Comparison of ENCODE assay signal across 19 cellular contexts in genomic region chr17:39641883-39642282, GRCh38. TPM values are rescaled to one million over a fixed set of nuclear protein-coding genes. Genes with fewer than 3 reads are reported as not detected.
A peak's percentile ranks its signal among the peaks of the same experiment; 100 is the strongest.
DNase-seq lines count a peak whose midpoint lies in the region; ATAC-seq and TF ChIP-seq lines count a peak whose summit lies in the region.
"Had no signal": no experiment of that assay in that cellular context is flagged by ENCODE, and none has a peak within 500 bp of the region (broad histone marks: within the 10 kb centered on the region; RNA-seq: fewer than 3 reads in every experiment).

No MANE protein-coding gene starts in this region.

- peak overlapping the region; percentile 25; the same call in 1 of the 2 replicates for H3K27ac Mint-ChIP-seq in WTC11
- H3K27ac Mint-ChIP-seq in naive thymus-derived CD8-positive, alpha-beta T cell: peak overlapping the region in 8 of 10 donors; percentile 13 to 89 (median 62)
- H3K27ac Mint-ChIP-seq: CD8-positive, alpha-beta T cell had no signal

- no peak overlapping the region for H3K4me3 Mint-ChIP-seq in WTC11
- peak overlapping the region in 3 of 10 donors; percentile 35 to 56 (median 48) for H3K4me3 Mint-ChIP-seq in naive thymus-derived CD8-positive, alpha-beta T cell

- WGBS in sigmoid colon, 2 donors: 80 to 81% methylated on average over 7 of the region's 7 CpGs
- 58 to 74% methylated on average over 7 of the region's 7 CpGs for WGBS in upper lobe of left lung, 2 donors

- no peaks in the 10 kb centered on the region for H3K9me3 Mint-ChIP-seq in WTC11
- H3K9me3 Mint-ChIP-seq in naive thymus-derived CD8-positive, alpha-beta T cell: no peaks in the 10 kb centered on the region
- H3K9me3 Mint-ChIP-seq: CD8-positive, alpha-beta T cell had no signal

- no peaks in the 10 kb centered on the region for H3K27me3 ChIP-seq in BLaER1
- no peaks in the 10 kb centered on the region for H3K27me3 ChIP-seq in MG63
- no peaks in the 10 kb centered on the region for H3K27me3 ChIP-seq in sigmoid colon
- no peaks in the 10 kb centered on the region for H3K27me3 ChIP-seq in upper lobe of left lung

- TF ChIP-seq POLR2A in sigmoid colon (IDR thresholded peaks at IDR 0.05) (no peak), upper lobe of left lung (IDR thresholded peaks at IDR 0.05) (no peak)

- H3K4me1 ChIP-seq in BLaER1 (peaks cover 65% of the 10 kb centered on the region), sigmoid colon (peaks cover 0 to 54% (median 36%) of the 10 kb centered on the region in 4 donors), upper lobe of left lung (peaks cover 57 to 76% (median 63%) of the 10 kb centered on the region in 4 donors)

- intact Hi-C loops in sigmoid colon (cut with DNase I): no loop called here

- H3K9me3 ChIP-seq in BLaER1 (no peaks in the 10 kb centered on the region), MG63 (no peaks in the 10 kb centered on the region), sigmoid colon (no peaks in the 10 kb centered on the region), upper lobe of left lung (no peaks in the 10 kb centered on the region)

- no peak overlapping the region for H3K4me3 ChIP-seq in BLaER1
- H3K4me3 ChIP-seq in MG63: no peak overlapping the region
- H3K4me3 ChIP-seq in sigmoid colon: no peak overlapping the region
- no peak overlapping the region for H3K4me3 ChIP-seq in upper lobe of left lung

- TF ChIP-seq EP300 in sigmoid colon (IDR thresholded peaks at IDR 0.05) (no peak), upper lobe of left lung (IDR thresholded peaks at IDR 0.05) (no peak)

- TF ChIP-seq CTCF in WTC11 (IDR thresholded peaks at IDR 0.05) (no peak), sigmoid colon (IDR thresholded peaks at IDR 0.05) (no peak), upper lobe of left lung (IDR thresholded peaks at IDR 0.05) (no peak)

- POLR2A ChIA-PET in WTC11 (lab: Charles Lee) (no interaction called here), HEK293T (lab: Yijun Ruan, JAX) (no interaction called here)
- POLR2A ChIA-PET in naive thymus-derived CD8-positive, alpha-beta T cell (lab: Charles Lee): interaction anchor here (0.9 to 3.5 kb wide), 3 partner anchors 8 to 16 kb away, joined by 3 to 10 read pairs (median 4); no protein-coding TSS in a partner anchor

- H3K36me3 Mint-ChIP-seq in WTC11: no peaks in the 10 kb centered on the region
- H3K36me3 Mint-ChIP-seq in naive thymus-derived CD8-positive, alpha-beta T cell: peaks cover 0 to 10% (median 0%) of the 10 kb centered on the region in 3 donors

- no peak overlapping the region for H3K9ac ChIP-seq in BLaER1

- H3K4me2 ChIP-seq in BLaER1: 0 out of 2 replicates have a peak overlapping the region, but pooled peaks have one; percentile 2

- peaks cover 91% of the 10 kb centered on the region for H4K20me1 ChIP-seq in BLaER1

- DNase-seq in CD1c-positive myeloid dendritic cell (ENCODE audit: extremely low spot score) (peak; percentile 74), WTC11 (ENCODE audit: low spot score) (no peak), MG63 (no peak), HEK293T (ENCODE audit: extremely low spot score) (no peak), sigmoid colon (no peak), upper lobe of left lung (no peak)
- DNase-seq in naive thymus-derived CD8-positive, alpha-beta T cell: no peak
- DNase-seq: CD8-positive, alpha-beta T cell; DMS79 treated with DMSO at 0.1 percent for 48 hours; H7; Karpas-422; NCI-H1105 treated with DMSO at 0.1 percent for 48 hours; NCI-H187; NCI-H345; NCI-H526; SIG-M5 had no signal

- ATAC-seq in WTC11 (no peak), upper lobe of left lung (ENCODE audit: low FRiP score in 2 of 2) (no peak)
- ATAC-seq in naive thymus-derived CD8-positive, alpha-beta T cell: no peak
- ATAC-seq: CD8-positive, alpha-beta T cell had no signal

- no peak overlapping the region for H3K27ac ChIP-seq in BLaER1
- no peak overlapping the region for H3K27ac ChIP-seq in sigmoid colon
- H3K27ac ChIP-seq in upper lobe of left lung: peak overlapping the region in 2 of 4 donors; percentile 5 to 46

- peaks cover 63% of the 10 kb centered on the region for H3K4me1 Mint-ChIP-seq in WTC11
- peaks cover 56 to 86% (median 81%) of the 10 kb centered on the region in 4 donors for H3K4me1 Mint-ChIP-seq in naive thymus-derived CD8-positive, alpha-beta T cell

- CTCF ChIA-PET in WTC11 (lab: Charles Lee): interaction anchor here (1.1 to 18.1 kb wide), 3 partner anchors 11 to 27 kb away, joined by 3 to 851 read pairs (median 10); partner anchors contain the start of genes PNMT, PPP1R1B and STARD3
- CTCF ChIA-PET in HEK293T (lab: Yijun Ruan, JAX): interaction anchor here (5.7 kb wide), 1 partner anchor 12 kb away, joined by 39 read pairs; no protein-coding TSS in a partner anchor

- H3K27me3 Mint-ChIP-seq in WTC11 (ENCODE audit: low read depth): no peaks in the 10 kb centered on the region
- H3K27me3 Mint-ChIP-seq in naive thymus-derived CD8-positive, alpha-beta T cell: no peaks in the 10 kb centered on the region

- H3K36me3 ChIP-seq in BLaER1: peaks cover 35% of the 10 kb centered on the region
- peaks cover 3% of the 10 kb centered on the region; the same call in 1 of the 2 replicates for H3K36me3 ChIP-seq in MG63
- no peaks in the 10 kb centered on the region for H3K36me3 ChIP-seq in sigmoid colon
- no peaks in the 10 kb centered on the region for H3K36me3 ChIP-seq in upper lobe of left lung

TF ChIP-seq in WTC11, 78 proteins besides CTCF, POLR2A, EP300 and RAD21 (continues in another document):
- TF ChIP-seq HMGA2 (CRISPR knock-in tag; IDR thresholded peaks at IDR 0.05) (no peak), SMAD3 (CRISPR knock-in tag; IDR thresholded peaks at IDR 0.05; ENCODE audit: borderline replicate concordance) (no peak), NR1H2 (CRISPR knock-in tag; IDR thresholded peaks at IDR 0.05) (no peak), ESRRA (CRISPR knock-in tag; IDR thresholded peaks at IDR 0.05; ENCODE audit: borderline replicate concordance) (no peak), TP53 (CRISPR knock-in tag; IDR thresholded peaks at IDR 0.05) (no peak)

TF ChIP-seq in HEK293T, 16 proteins besides CTCF, POLR2A, EP300 and RAD21:
- no peak for TF ChIP-seq ZNF384 (IDR thresholded peaks at IDR 0.05)

RNA-seq across cellular contexts. Expression of gene STARD3, which starts 4.9 kb away (rescaled TPM):
- 64.9 to 75.3 TPM (median 65.4 TPM) in 3 replicates for total RNA-seq in WTC11 (2021)
- 100 to 1,000 TPM; 154 to 167 TPM for total RNA-seq in naive thymus-derived CD8-positive, alpha-beta T cell
- polyA plus RNA-seq in naive thymus-derived CD8-positive, alpha-beta T cell: 10 to 100 TPM; 37.4 to 51.6 (median 43.0) TPM
- 55.2 and 61.8 TPM in 2 replicates for total RNA-seq in MG63 (2014; rRNA removed; shearing (Covaris generic); ENCODE audit: low replicate concordance)
- total RNA-seq in sigmoid colon: 10 to 100 TPM; 35.3 to 44.1 (median 37.6) TPM
- 10 to 100 TPM; 21.0 to 59.2 (median 25.0) TPM for polyA plus RNA-seq in sigmoid colon
- total RNA-seq in upper lobe of left lung: 100 to 1,000 TPM in 2 of 6 donors, 10 to 100 TPM in 4; 27.5 to 315 (median 84.1) TPM

RNA-seq across cellular contexts. Expression of gene PPP1R1B, which starts 15.1 kb away (rescaled TPM):
- total RNA-seq in WTC11 (2021) (15.0 to 20.5 TPM (median 15.2 TPM) in 3 replicates), sigmoid colon (10 to 100 TPM in 1 of 4 donors, 1 to 10 TPM in 3; 4.2 to 12.1 (median 7.2) TPM), upper lobe of left lung (10 to 100 TPM; 10.9 to 22.4 (median 13.8) TPM)
- not detected for total RNA-seq in naive thymus-derived CD8-positive, alpha-beta T cell
- not detected for polyA plus RNA-seq in naive thymus-derived CD8-positive, alpha-beta T cell
- total RNA-seq in MG63 (2014; rRNA removed; shearing (Covaris generic); ENCODE audit: low replicate concordance): not detected in 2 replicates
- polyA plus RNA-seq in sigmoid colon: 100 to 1,000 TPM; 255 to 280 (median 273) TPM
- total RNA-seq: CD8-positive, alpha-beta T cell; OCI-LY7 had no signal

RNA-seq across cellular contexts. Expression of gene TCAP, which starts 23.3 kb away (rescaled TPM):
- total RNA-seq in WTC11 (2021): 2.5 to 2.9 TPM (median 2.8 TPM) in 3 replicates
- 10 to 100 TPM in 1 of 2 experiments, 1 to 10 TPM in 1; 8.5 to 10.3 TPM for total RNA-seq in naive thymus-derived CD8-positive, alpha-beta T cell
- polyA plus RNA-seq in naive thymus-derived CD8-positive, alpha-beta T cell: under 1 TPM in 1 of 3 donors, not detected in 2; 0.11 TPM
- 0.07 TPM in 1 of 2 replicates, not detected in the other for total RNA-seq in MG63 (2014; rRNA removed; shearing (Covaris generic); ENCODE audit: low replicate concordance)
- total RNA-seq in sigmoid colon: under 1 TPM in 3 of 4 donors, not detected in 1; 0.49 to 0.71 (median 0.68) TPM
- 1 to 10 TPM; 1.4 to 3.5 (median 3.0) TPM for polyA plus RNA-seq in sigmoid colon
- 1 to 10 TPM in 5 of 6 donors, under 1 TPM in 1; 0.39 to 4.2 (median 2.5) TPM for total RNA-seq in upper lobe of left lung

RNA-seq across cellular contexts. Expression of gene PNMT, which starts 26.4 kb away (rescaled TPM):
- 2.4 to 3.1 TPM (median 2.7 TPM) in 3 replicates for total RNA-seq in WTC11 (2021)
- 1 to 10 TPM in 1 of 2 experiments, under 1 TPM in 1; 0.91 to 1.2 TPM for total RNA-seq in naive thymus-derived CD8-positive, alpha-beta T cell
- under 1 TPM in 2 of 3 donors, not detected in 1; 0.43 to 0.64 TPM for polyA plus RNA-seq in naive thymus-derived CD8-positive, alpha-beta T cell
- not detected in 2 replicates for total RNA-seq in MG63 (2014; rRNA removed; shearing (Covaris generic); ENCODE audit: low replicate concordance)
- total RNA-seq in sigmoid colon: 1 to 10 TPM; 2.8 to 5.4 (median 5.1) TPM
- 1 to 10 TPM; 1.2 to 2.4 (median 1.8) TPM for polyA plus RNA-seq in sigmoid colon
- total RNA-seq in upper lobe of left lung: 10 to 100 TPM in 3 of 6 donors, 1 to 10 TPM in 3; 3.1 to 21.3 (median 7.0) TPM
- total RNA-seq: G401, OCI-LY7 had no signal

RNA-seq across cellular contexts. Expression of gene NEUROD2, which starts 34.2 kb away (rescaled TPM):
- total RNA-seq in WTC11 (2021) (not detected in 3 replicates), sigmoid colon (under 1 TPM in 1 of 4 donors, not detected in 3; 0.33 TPM), upper lobe of left lung (not detected)
- not detected for total RNA-seq in naive thymus-derived CD8-positive, alpha-beta T cell
- not detected for polyA plus RNA-seq in naive thymus-derived CD8-positive, alpha-beta T cell
- total RNA-seq in MG63 (2014; rRNA removed; shearing (Covaris generic); ENCODE audit: low replicate concordance): not detected in 2 replicates
- polyA plus RNA-seq in sigmoid colon: 1 to 10 TPM in 1 of 3 donors, under 1 TPM in 1, not detected in 1; 0.23 to 1.2 TPM
- total RNA-seq: CD8-positive, alpha-beta T cell; G401; H7; OCI-LY7 had no signal
